Comparison of ENCODE assay signal across 12 cellular contexts in the genomic region with DNA sequence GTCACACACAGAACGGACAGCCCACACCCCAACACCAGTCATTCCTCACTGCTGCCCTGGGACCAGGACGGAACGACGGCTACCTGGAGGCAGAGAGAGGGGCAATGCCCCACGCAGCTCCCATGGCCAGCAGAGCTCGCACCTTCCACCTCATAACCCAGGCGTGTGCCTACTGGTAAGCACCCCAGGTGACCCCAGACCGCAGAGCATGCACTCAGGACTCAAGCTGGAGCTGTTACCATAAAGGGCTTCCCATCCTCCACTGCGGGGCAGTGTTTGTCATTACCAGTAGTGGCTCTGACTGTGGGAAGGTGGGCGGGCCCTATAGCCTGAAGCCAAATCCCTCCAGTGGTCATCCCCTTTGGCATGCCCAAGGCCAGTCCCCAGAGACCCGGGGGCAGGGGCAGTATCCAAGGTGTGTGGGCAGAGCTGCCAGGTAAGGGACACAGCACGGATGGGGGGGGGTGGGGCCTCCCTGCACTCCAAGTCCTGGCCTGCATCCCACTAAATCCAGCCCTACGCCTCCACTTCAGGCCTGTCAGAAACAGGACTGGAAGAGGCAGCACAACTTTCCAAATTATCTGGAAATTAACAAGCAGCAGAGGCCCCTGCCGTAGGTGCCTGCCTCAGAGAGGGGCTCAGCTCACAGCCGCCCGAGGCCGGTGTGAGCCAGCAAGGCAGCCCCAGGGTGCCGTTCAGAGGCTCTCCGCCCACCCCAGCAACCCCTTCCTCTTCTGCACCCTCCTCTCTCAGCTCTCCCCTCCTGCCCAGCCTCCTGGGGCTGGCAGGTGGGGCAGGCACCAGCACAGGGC. TPM values are rescaled to one million over a fixed set of nuclear protein-coding genes. Genes with fewer than 3 reads are reported as not detected.
DNase-seq lines count a peak whose midpoint lies in the region; FAIRE-seq and TF ChIP-seq lines count a peak whose summit lies in the region.
"Had no signal": no experiment of that assay in that cellular context is flagged by ENCODE, and none has a peak within 500 bp of the region (broad histone marks: within the 10 kb centered on the region; RNA-seq: fewer than 3 reads in every experiment).

No MANE protein-coding gene starts in this region.

- H2AFZ ChIP-seq in GM23248, result no peak overlapping the region

- H3F3A ChIP-seq in GM23248 (ENCODE audit: insufficient read depth), result peaks cover 35% of the 10 kb centered on the region

- H3K4me1 Mint-ChIP-seq in brain, result peaks cover 85% of the 10 kb centered on the region

- H3K4me3 Mint-ChIP-seq in brain, result peak overlapping the region in 2 of 5 experiments; percentile 57 to 66
- H3K4me3 Mint-ChIP-seq: activated T-cell treated with anti-CD3 and anti-CD28 coated beads, Interleukin-2, amount 50 U/mL, for 4 hours had no signal

- no peak for TF ChIP-seq CTCF in brain (conservative IDR thresholded peaks at IDR 0.05)
- TF ChIP-seq CTCF in retinal pigment epithelial cell (conservative IDR thresholded peaks at IDR 0.05; ENCODE audit: low read depth, low read length), result no peak

- H3K36me3 Mint-ChIP-seq in brain, result no peaks in the 10 kb centered on the region

- H3K9me3 Mint-ChIP-seq in brain, result no peaks in the 10 kb centered on the region
- H3K9me3 Mint-ChIP-seq: activated T-cell treated with anti-CD3 and anti-CD28 coated beads, Interleukin-2, amount 50 U/mL, for 4 hours had no signal

- in situ Hi-C loops in GM23248 (cut with MboI), result no loop called here

- H3K36me3 ChIP-seq in GM23248 (ENCODE audit: low read depth), result no peaks in the 10 kb centered on the region
- H3K36me3 ChIP-seq in iPS-18a (ENCODE audit: control insufficient read depth, low read depth, low read length), result no peaks in the 10 kb centered on the region

- peak overlapping the region; percentile 69 for H3K4me2 ChIP-seq in GM23248 (ENCODE audit: unreplicated experiment)

- no peak for FAIRE-seq in RCC 7860 (lab: Jason Lieb, UNC)

- DNase-seq in GM23248, result peak; percentile 76
- no peak for DNase-seq in retinal pigment epithelial cell (ENCODE audit: low read depth)
- no peak for DNase-seq in NAMALWA (ENCODE audit: low spot score)
- no peak for DNase-seq in RCC 7860 (ENCODE audit: low spot score)
- no peak for DNase-seq in effector CD4-positive, alpha-beta T cell
- DNase-seq in superior temporal gyrus (ENCODE audit: extremely low spot score), result no peak
- DNase-seq: activated T-cell treated with anti-CD3 and anti-CD28 coated beads, Interleukin-2, amount 50 U/mL, for 4 hours; NCI-H2029 treated with DMSO at 0.1 percent for 48 hours; occipital lobe had no signal

- H3K27me3 ChIP-seq in GM23248 (replicated peaks; ENCODE audit: insufficient read depth), result no peaks in the 10 kb centered on the region
- no peaks in the 10 kb centered on the region for H3K27me3 ChIP-seq in iPS-18a (ENCODE audit: control insufficient read depth, insufficient read depth, low read length)

- peak overlapping the region; percentile 93 for H3K27ac ChIP-seq in GM23248
- H3K27ac ChIP-seq in iPS-18a (ENCODE audit: low read length), result no peak overlapping the region
- H3K27ac ChIP-seq: SK-N-MC had no signal

- peaks cover 92% of the 10 kb centered on the region for H3K79me2 ChIP-seq in GM23248 (ENCODE audit: insufficient read depth)

- H3K4me3 ChIP-seq in GM23248, result peak overlapping the region; percentile 30; the same call in 1 of the 2 replicates
- no peak overlapping the region for H3K4me3 ChIP-seq in iPS-18a (ENCODE audit: low read length)
- peak overlapping the region; percentile 3 for H3K4me3 ChIP-seq in retinal pigment epithelial cell (ENCODE audit: low read length)
- H3K4me3 ChIP-seq: SK-N-MC had no signal

- H3K9me3 ChIP-seq in GM23248 (ENCODE audit: low read depth) (no peaks in the 10 kb centered on the region), iPS-18a (ENCODE audit: control insufficient read depth, low read depth, low read length) (no peaks in the 10 kb centered on the region)

- peaks cover 9% of the 10 kb centered on the region; the same call in 1 of the 2 replicates for H4K20me1 ChIP-seq in GM23248 (ENCODE audit: insufficient read depth)

- peak overlapping the region in 4 of 5 experiments; percentile 80 to 94 (median 92) for H3K27ac Mint-ChIP-seq in brain

- peak overlapping the region; percentile 72 for H3K9ac ChIP-seq in GM23248
- H3K9ac ChIP-seq in iPS-18a (ENCODE audit: low read length), result peak overlapping the region; percentile 5

- peaks cover 58% of the 10 kb centered on the region for H3K4me1 ChIP-seq in GM23248 (ENCODE audit: insufficient read depth)
- H3K4me1 ChIP-seq in iPS-18a (ENCODE audit: control insufficient read depth, low read depth, low read length), result peaks cover 59% of the 10 kb centered on the region

- H3K27me3 Mint-ChIP-seq in brain, result no peaks in the 10 kb centered on the region

- 45 to 48% methylated on average over 18 to 19 of the region's 19 CpGs for WGBS in GM23248 (ENCODE audit: low coverage in 1 of 2, low lambda C conversion rate in 2 of 2, missing lambda C conversion rate in 2 of 2), 2 experiments

- no peaks in the 10 kb centered on the region for H3K9me2 ChIP-seq in GM23248 (ENCODE audit: insufficient read depth)

RNA-seq across cellular contexts. Expression of gene BCAR1, which starts 4.8 kb away (rescaled TPM):
- total RNA-seq in GM23248 (2014; rRNA removed; shearing (Covaris generic)), result 84.0 and 87.0 TPM in 2 replicates
- polyA plus RNA-seq in GM23248 (2016; fragmentation: Nextera tagmentation; extraction: Ambion mirVana), result 52.9 and 56.1 TPM in 2 replicates
- 76.8 TPM for polyA plus RNA-seq in brain (ENCODE audit: insufficient read depth, low read depth, low replicate concordance)

RNA-seq across cellular contexts. Expression of gene CTRB1, which starts 37.5 kb away (rescaled TPM):
- total RNA-seq in GM23248 (2014; rRNA removed; shearing (Covaris generic)), result not detected in 2 replicates
- not detected in 2 replicates for polyA plus RNA-seq in GM23248 (2016; fragmentation: Nextera tagmentation; extraction: Ambion mirVana)
- not detected for polyA plus RNA-seq in brain (ENCODE audit: insufficient read depth, low read depth, low replicate concordance)
- total RNA-seq: occipital lobe had no signal

RNA-seq across cellular contexts. Expression of gene CTRB2, which starts 49.3 kb away (rescaled TPM):
- total RNA-seq in GM23248 (2014; rRNA removed; shearing (Covaris generic)), result not detected in 2 replicates
- polyA plus RNA-seq in GM23248 (2016; fragmentation: Nextera tagmentation; extraction: Ambion mirVana), result not detected in 2 replicates
- not detected for polyA plus RNA-seq in brain (ENCODE audit: insufficient read depth, low read depth, low replicate concordance)
- total RNA-seq: occipital lobe had no signal
